Comparison of ENCODE assay signal across 8 cellular contexts in genomic region chr20:17679786-17680127, GRCh38. TPM values are rescaled to one million over a fixed set of nuclear protein-coding genes. Genes with fewer than 3 reads are reported as not detected.
DNase-seq lines count a peak whose midpoint lies in the region; ATAC-seq and TF ChIP-seq lines count a peak whose summit lies in the region.

No MANE protein-coding gene starts in this region.

- H3K9me2 ChIP-seq in PC-3 (replicated peaks; ENCODE audit: low read length) = no peaks in the 10 kb centered on the region

- no peak for DNase-seq in CD4-positive, CD25-positive, alpha-beta regulatory T cell
- DNase-seq in PC-3 (no peak), osteocyte (ENCODE audit: extremely low spot score, unreplicated experiment) (no peak), superior temporal gyrus (ENCODE audit: extremely low spot score) (no peak), activated gamma-delta T cell treated with Interleukin-2 at 50 U/mL for 16 hours (no peak), ACHN (no peak)
- no peak for DNase-seq in effector memory CD8-positive, alpha-beta T cell
- DNase-seq in stimulated activated CD4-positive, alpha-beta T cell treated with anti-CD3 and anti-CD28 coated beads, Interleukin-4, amount 100 ng/mL, for 24 hours = no peak

- no peaks in the 10 kb centered on the region for H3K9me3 Mint-ChIP-seq in CD4-positive, CD25-positive, alpha-beta regulatory T cell
- no peaks in the 10 kb centered on the region for H3K9me3 Mint-ChIP-seq in effector memory CD8-positive, alpha-beta T cell
- H3K9me3 Mint-ChIP-seq in osteocyte (ENCODE audit: unreplicated experiment) = no peaks in the 10 kb centered on the region

- peaks cover 0 to 22% (median 15%) of the 10 kb centered on the region in 4 donors for H3K4me1 Mint-ChIP-seq in CD4-positive, CD25-positive, alpha-beta regulatory T cell
- H3K4me1 Mint-ChIP-seq in effector memory CD8-positive, alpha-beta T cell (ENCODE audit: low read depth in 2 of 2) = peaks cover 23 to 31% of the 10 kb centered on the region in 2 donors
- peaks cover 55% of the 10 kb centered on the region for H3K4me1 Mint-ChIP-seq in osteocyte (ENCODE audit: unreplicated experiment)

- no peaks in the 10 kb centered on the region for H3K36me3 Mint-ChIP-seq in CD4-positive, CD25-positive, alpha-beta regulatory T cell
- H3K36me3 Mint-ChIP-seq in effector memory CD8-positive, alpha-beta T cell (ENCODE audit: insufficient read depth) = peaks cover 17% of the 10 kb centered on the region
- peaks cover 27% of the 10 kb centered on the region for H3K36me3 Mint-ChIP-seq in osteocyte (ENCODE audit: unreplicated experiment)

- intact Hi-C loops in PC-3 (cut with micrococcal nuclease) = loop anchor here (5.0 kb wide), 1 partner anchor 313 kb away; no protein-coding TSS in a partner anchor

- H3K27ac ChIP-seq in CD4-positive, CD25-positive, alpha-beta regulatory T cell (ENCODE audit: insufficient read depth, low read length, poor library complexity, severe bottlenecking) = no peak overlapping the region
- H3K27ac ChIP-seq in PC-3 (ENCODE audit: low read length) = peak overlapping the region; percentile 68

- POLR2A ChIA-PET in PC-3 (lab: Charles Lee; ENCODE audit: unreplicated experiment) = interaction anchor here (0.5 to 0.7 kb wide), 2 partner anchors 9 to 121 kb away, joined by 5 read pairs; no protein-coding TSS in a partner anchor

- peak overlapping the region; percentile 82 to 88 (median 86) for H3K4me3 Mint-ChIP-seq in CD4-positive, CD25-positive, alpha-beta regulatory T cell
- H3K4me3 Mint-ChIP-seq in effector memory CD8-positive, alpha-beta T cell = peak overlapping the region; percentile 77 to 78
- H3K4me3 Mint-ChIP-seq in osteocyte (ENCODE audit: unreplicated experiment) = peak overlapping the region; percentile 87

- no peaks in the 10 kb centered on the region for H3F3A ChIP-seq in PC-3 (ENCODE audit: low read length, unreplicated experiment)

- no peaks in the 10 kb centered on the region for H3K9me3 ChIP-seq in CD4-positive, CD25-positive, alpha-beta regulatory T cell (ENCODE audit: control insufficient read depth in 2 of 2, low read length in 2 of 2)
- no peaks in the 10 kb centered on the region for H3K9me3 ChIP-seq in PC-3 (ENCODE audit: low read length)

- peaks cover 20% of the 10 kb centered on the region for H3K27me3 Mint-ChIP-seq in CD4-positive, CD25-positive, alpha-beta regulatory T cell
- peaks cover 5 to 13% of the 10 kb centered on the region in 2 donors for H3K27me3 Mint-ChIP-seq in effector memory CD8-positive, alpha-beta T cell
- peaks cover 12% of the 10 kb centered on the region for H3K27me3 Mint-ChIP-seq in osteocyte (ENCODE audit: unreplicated experiment)

- in situ Hi-C loops in ACHN (cut with HindIII; ENCODE audit: low pct_ligation_motif_present, low pct_unique_long_range_greater_than_20kb, low sequenced_read_pairs) = no loop called here

- no peak for ATAC-seq in CD4-positive, CD25-positive, alpha-beta regulatory T cell (ENCODE audit: low read depth in 2 of 2)
- ATAC-seq in PC-3 = no peak
- no peak for ATAC-seq in effector memory CD8-positive, alpha-beta T cell (replicated peaks)

- peak overlapping the region; percentile 28; the same call in 1 of the 2 replicates for H2AFZ ChIP-seq in PC-3 (ENCODE audit: low read length)

- TF ChIP-seq CTCF in PC-3 (conservative IDR thresholded peaks at IDR 0.05; ENCODE audit: low read depth, low read length) = no peak
- TF ChIP-seq CTCF in osteocyte (IDR thresholded peaks at IDR 0.05) = no peak

- H3K4me3 ChIP-seq in CD4-positive, CD25-positive, alpha-beta regulatory T cell (ENCODE audit: low read depth, low read length) = no peak overlapping the region
- peak overlapping the region; percentile 98 for H3K4me3 ChIP-seq in PC-3 (ENCODE audit: low read length)

- H3K36me3 ChIP-seq in CD4-positive, CD25-positive, alpha-beta regulatory T cell (ENCODE audit: control insufficient read depth, insufficient read depth, low read length) = no peaks in the 10 kb centered on the region
- H3K36me3 ChIP-seq in PC-3 (ENCODE audit: low read depth, low read length) = peaks cover 30% of the 10 kb centered on the region

- H3K4me1 ChIP-seq in CD4-positive, CD25-positive, alpha-beta regulatory T cell (ENCODE audit: control insufficient read depth, insufficient read depth, low read length, poor library complexity, severe bottlenecking) = peaks cover 17% of the 10 kb centered on the region
- H3K4me1 ChIP-seq in PC-3 (ENCODE audit: insufficient read depth, low read length) = peaks cover 19% of the 10 kb centered on the region

- no peak overlapping the region for H3K9ac ChIP-seq in PC-3 (ENCODE audit: low read length)

- H3K4me2 ChIP-seq in PC-3 (ENCODE audit: low read length) = peak overlapping the region; percentile 91

- BruUV-seq in PC-3 (replicated peaks; lab: Mats Ljungman, UMichigan) = no TSS peak

- H3K27me3 ChIP-seq in CD4-positive, CD25-positive, alpha-beta regulatory T cell (ENCODE audit: control insufficient read depth, insufficient read depth, low read length) = peaks cover 4% of the 10 kb centered on the region
- H3K27me3 ChIP-seq in PC-3 (ENCODE audit: low read length) = peaks cover 17% of the 10 kb centered on the region

- peaks cover 47% of the 10 kb centered on the region for H4K20me1 ChIP-seq in PC-3 (ENCODE audit: low read length)

- CTCF ChIA-PET in PC-3 (lab: Charles Lee) = no interaction called here

- H3K79me2 ChIP-seq in PC-3 (ENCODE audit: low read length) = peaks cover 62% of the 10 kb centered on the region

- H3K27ac Mint-ChIP-seq in CD4-positive, CD25-positive, alpha-beta regulatory T cell = peak overlapping the region; percentile 44 to 96 (median 68)
- peak overlapping the region; percentile 84 to 88 for H3K27ac Mint-ChIP-seq in effector memory CD8-positive, alpha-beta T cell
- peak overlapping the region; percentile 86 for H3K27ac Mint-ChIP-seq in osteocyte (ENCODE audit: unreplicated experiment)

RNA-seq across cellular contexts. Expression of gene RRBP1, which starts 2.3 kb away (rescaled TPM):
- 33.6 TPM for total RNA-seq in CD4-positive, CD25-positive, alpha-beta regulatory T cell
- 1 to 10 TPM in 2 of 4 donors, under 1 TPM in 2; 0.60 to 2.1 (median 1.4) TPM for polyA plus RNA-seq in CD4-positive, CD25-positive, alpha-beta regulatory T cell
- total RNA-seq in PC-3 (2014; rRNA removed) (176 and 241 TPM in 2 replicates), osteocyte (307 and 312 TPM in 2 replicates)

RNA-seq across cellular contexts. Expression of gene BANF2, which starts 20.0 kb away (rescaled TPM):
- total RNA-seq in CD4-positive, CD25-positive, alpha-beta regulatory T cell = not detected
- polyA plus RNA-seq in CD4-positive, CD25-positive, alpha-beta regulatory T cell = not detected
- not detected in 2 replicates for total RNA-seq in PC-3 (2014; rRNA removed)
- not detected in 2 replicates for total RNA-seq in osteocyte
